ENCODE assay signal across 14 cellular contexts in genomic region chr5:27511061-27511460, GRCh38.
"Had no signal": no experiment of that assay in that cellular context is flagged by ENCODE, and none has a peak within 500 bp of the region (broad histone marks: within the 10 kb centered on the region; RNA-seq: fewer than 3 reads in every experiment).

No MANE protein-coding gene starts in this region.

- H3K4me1 Mint-ChIP-seq: central memory CD8-positive, alpha-beta T cell; neural crest cell; WTC11 had no signal

- DNase-seq: activated CD4-positive, alpha-beta T cell treated with anti-CD3 and anti-CD28 coated beads for 48 hours; activated naive CD4-positive, alpha-beta T cell treated with anti-CD3 and anti-CD28 coated beads for 36 hours; body of pancreas; effector memory CD8-positive, alpha-beta T cell; hypothalamus; left ventricle myocardium superior; mesenchymal stem cell; pancreas; small intestine had no signal

- H3K27me3 Mint-ChIP-seq: central memory CD8-positive, alpha-beta T cell; dendritic cell treated with granulocyte-macrophage colony-stimulating factor and Interleukin-4, amounts not matched to agents 40 ng/mL and 50 ng/mL, for 4 days; effector memory CD8-positive, alpha-beta T cell had no signal

- H3K4me3 ChIP-seq: body of pancreas, pancreas had no signal

- H3K36me3 ChIP-seq: pancreas had no signal

- H3K4me3 Mint-ChIP-seq: activated naive CD4-positive, alpha-beta T cell treated with anti-CD3 and anti-CD28 coated beads for 36 hours; central memory CD8-positive, alpha-beta T cell; dendritic cell treated with granulocyte-macrophage colony-stimulating factor and Interleukin-4, amounts not matched to agents 40 ng/mL and 50 ng/mL, for 4 days; effector memory CD8-positive, alpha-beta T cell; neural crest cell; WTC11 had no signal

- H3K27ac ChIP-seq: body of pancreas, epithelial cell of prostate, pancreas had no signal

- H3K9me3 ChIP-seq: body of pancreas, pancreas had no signal

- H3K27me3 ChIP-seq: body of pancreas, pancreas had no signal

- H3K4me1 ChIP-seq: body of pancreas, pancreas had no signal

- H3K27ac Mint-ChIP-seq: activated naive CD4-positive, alpha-beta T cell treated with anti-CD3 and anti-CD28 coated beads for 36 hours; dendritic cell treated with granulocyte-macrophage colony-stimulating factor and Interleukin-4, amounts not matched to agents 40 ng/mL and 50 ng/mL, for 4 days; effector memory CD8-positive, alpha-beta T cell; WTC11 had no signal
